Comparison of ENCODE assay signal across 8 cellular contexts in the genomic region with DNA sequence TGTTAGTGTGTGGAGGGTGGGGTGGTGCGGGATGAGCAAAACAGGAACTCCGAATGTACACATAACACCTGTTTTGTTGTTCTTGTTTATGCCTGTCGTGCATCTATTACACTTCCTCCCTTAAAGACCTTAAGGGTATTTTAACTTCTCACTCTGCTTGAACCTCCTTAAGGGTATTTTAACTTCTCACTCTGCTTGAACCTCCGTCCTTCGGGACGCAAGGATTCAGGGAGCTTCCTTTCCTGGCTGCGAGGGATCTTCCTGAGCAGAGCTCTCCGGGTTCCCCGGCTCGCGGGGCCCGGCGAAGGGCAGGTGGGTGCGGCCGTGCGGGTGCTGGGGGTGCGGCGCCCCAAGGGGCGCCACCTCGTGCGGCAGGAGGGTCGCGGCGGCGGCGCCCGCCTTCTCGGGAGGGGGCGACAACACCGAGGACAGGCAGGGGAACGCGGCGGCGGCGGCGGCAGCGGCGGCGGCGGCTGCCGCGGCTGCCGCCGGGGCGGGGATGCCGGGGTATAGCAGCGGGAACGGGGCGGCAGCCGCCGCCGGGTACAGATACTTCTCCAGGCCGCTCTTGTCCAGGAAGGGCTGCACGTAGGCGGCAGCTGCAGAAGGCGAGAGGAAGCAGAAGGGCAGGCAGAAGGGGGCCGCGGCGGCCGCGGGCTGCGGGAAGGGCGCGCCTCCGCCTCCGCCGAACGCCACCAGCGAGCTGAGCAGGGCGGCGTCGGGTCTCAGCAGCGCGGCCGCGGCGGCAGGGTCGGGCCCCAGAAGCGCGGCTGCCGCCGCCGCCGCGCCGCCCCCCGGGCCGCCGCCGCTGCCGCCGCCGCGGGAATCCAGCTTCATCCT. TPM values are rescaled to one million over a fixed set of nuclear protein-coding genes. Genes with fewer than 3 reads are reported as not detected.
A peak's percentile ranks its signal among the peaks of the same experiment; 100 is the strongest.
DNase-seq lines count a peak whose midpoint lies in the region; ATAC-seq and TF ChIP-seq lines count a peak whose summit lies in the region.

No MANE protein-coding gene starts in this region.

- CTCF ChIA-PET in activated CD4-positive, alpha-beta T cell treated with anti-CD3 and anti-CD28 coated beads, Interleukin-2, amount 10 ng/mL, durations not matched to agents 7 days and 5 days (lab: Charles Lee) = interaction anchor here (0.6 to 0.9 kb wide), 2 partner anchors 12 to 214 kb away, joined by 3 read pairs; no protein-coding TSS in a partner anchor
- CTCF ChIA-PET in naive thymus-derived CD4-positive, alpha-beta T cell (lab: Charles Lee) = no interaction called here

- peaks cover 21 to 42% of the 10 kb centered on the region in 2 donors for H3K27me3 ChIP-seq in naive thymus-derived CD4-positive, alpha-beta T cell (ENCODE audit: control insufficient read depth in 2 of 2, insufficient read depth in 2 of 2, low read length in 2 of 2)
- H3K27me3 ChIP-seq in foreskin keratinocyte = peaks cover 51% of the 10 kb centered on the region

- H3K36me3 Mint-ChIP-seq in activated CD4-positive, alpha-beta T cell treated with anti-CD3 and anti-CD28 coated beads, Interleukin-2, amount 10 ng/mL, durations not matched to agents 7 days and 5 days (ENCODE audit: low read depth) = peaks cover 2% of the 10 kb centered on the region
- H3K36me3 Mint-ChIP-seq in naive thymus-derived CD4-positive, alpha-beta T cell = peaks cover 0 to 1% (median 0%) of the 10 kb centered on the region in 5 donors

- H3K4me3 Mint-ChIP-seq in activated CD4-positive, alpha-beta T cell treated with anti-CD3 and anti-CD28 coated beads, Interleukin-2, amount 10 ng/mL, durations not matched to agents 7 days and 5 days = peak overlapping the region; percentile 52
- peak overlapping the region; percentile 12 to 80 (median 65) for H3K4me3 Mint-ChIP-seq in naive thymus-derived CD4-positive, alpha-beta T cell

- H3K9me3 Mint-ChIP-seq in activated CD4-positive, alpha-beta T cell treated with anti-CD3 and anti-CD28 coated beads, Interleukin-2, amount 10 ng/mL, durations not matched to agents 7 days and 5 days = no peaks in the 10 kb centered on the region
- H3K9me3 Mint-ChIP-seq in naive thymus-derived CD4-positive, alpha-beta T cell = no peaks in the 10 kb centered on the region

- no peak for TF ChIP-seq CTCF in foreskin keratinocyte (conservative IDR thresholded peaks at IDR 0.05)

- H3K4me1 ChIP-seq in naive thymus-derived CD4-positive, alpha-beta T cell (ENCODE audit: control insufficient read depth in 2 of 2, insufficient read depth in 2 of 2, low read length in 2 of 2) = peaks cover 12 to 21% of the 10 kb centered on the region in 2 donors
- no peaks in the 10 kb centered on the region for H3K4me1 ChIP-seq in foreskin keratinocyte

- intact Hi-C loops in naive thymus-derived CD4-positive, alpha-beta T cell (cut with micrococcal nuclease) = loop anchor here (1.0 to 5.0 kb wide), 9 partner anchors 8 to 1590 kb away; a partner anchor contains a TSS

- H3K9me3 ChIP-seq in naive thymus-derived CD4-positive, alpha-beta T cell (ENCODE audit: control insufficient read depth in 2 of 3, low read length in 3 of 3) = no peaks in the 10 kb centered on the region

- DNase-seq in NCI-H82 (lab: John Stamatoyannopoulos, UW) = peak; percentile 60
- no peak for DNase-seq in NCI-H82 treated with DMSO at 0.1 percent for 48 hours (lab: John Stamatoyannopoulos, UW; ENCODE audit: unreplicated experiment)
- peak; percentile 44 for DNase-seq in HuH-7 (ENCODE audit: low spot score)
- no peak for DNase-seq in activated CD4-positive, alpha-beta T cell treated with anti-CD3 and anti-CD28 coated beads, Interleukin-2, amount 10 ng/mL, durations not matched to agents 7 days and 5 days
- no peak for DNase-seq in epithelial cell of prostate (ENCODE audit: low read depth, low spot score)
- DNase-seq in naive thymus-derived CD4-positive, alpha-beta T cell = peak in 5 of 9 donors; percentile 16 to 35 (median 26)
- DNase-seq in foreskin keratinocyte = no peak

- peaks cover 39% of the 10 kb centered on the region for H3K4me1 Mint-ChIP-seq in activated CD4-positive, alpha-beta T cell treated with anti-CD3 and anti-CD28 coated beads, Interleukin-2, amount 10 ng/mL, durations not matched to agents 7 days and 5 days
- H3K4me1 Mint-ChIP-seq in naive thymus-derived CD4-positive, alpha-beta T cell = peaks cover 22 to 42% (median 36%) of the 10 kb centered on the region in 7 donors

- H3K27me3 Mint-ChIP-seq in activated CD4-positive, alpha-beta T cell treated with anti-CD3 and anti-CD28 coated beads, Interleukin-2, amount 10 ng/mL, durations not matched to agents 7 days and 5 days = peaks cover 80% of the 10 kb centered on the region
- H3K27me3 Mint-ChIP-seq in naive thymus-derived CD4-positive, alpha-beta T cell = peaks cover 59 to 86% (median 72%) of the 10 kb centered on the region in 5 donors

- peak overlapping the region; percentile 36 for H3K4me3 ChIP-seq in naive thymus-derived CD4-positive, alpha-beta T cell (ENCODE audit: low read length)

- ATAC-seq in naive thymus-derived CD4-positive, alpha-beta T cell = peak; percentile 63
- ATAC-seq in foreskin keratinocyte (no peak), HG02870 (IDR thresholded peaks at IDR 0.05; ENCODE audit: unreplicated experiment) (no peak)

- H3K36me3 ChIP-seq in naive thymus-derived CD4-positive, alpha-beta T cell (ENCODE audit: control insufficient read depth in 2 of 3, insufficient read depth in 3 of 3, low read length in 3 of 3) = no peaks in the 10 kb centered on the region

- peak overlapping the region; percentile 43 for H3K27ac ChIP-seq in epithelial cell of prostate
- no peak overlapping the region for H3K27ac ChIP-seq in naive thymus-derived CD4-positive, alpha-beta T cell (ENCODE audit: low read depth, low read length)
- no peak overlapping the region for H3K27ac ChIP-seq in foreskin keratinocyte

- no peak overlapping the region for H3K27ac Mint-ChIP-seq in activated CD4-positive, alpha-beta T cell treated with anti-CD3 and anti-CD28 coated beads, Interleukin-2, amount 10 ng/mL, durations not matched to agents 7 days and 5 days
- H3K27ac Mint-ChIP-seq in naive thymus-derived CD4-positive, alpha-beta T cell = no peak overlapping the region

- POLR2A ChIA-PET in activated CD4-positive, alpha-beta T cell treated with anti-CD3 and anti-CD28 coated beads, Interleukin-2, amount 10 ng/mL, durations not matched to agents 7 days and 5 days (lab: Charles Lee) = no interaction called here
- POLR2A ChIA-PET in naive thymus-derived CD4-positive, alpha-beta T cell (lab: Charles Lee) = interaction anchor here (0.7 kb wide), 1 partner anchor 898 kb away, joined by 3 read pairs; no protein-coding TSS in a partner anchor

RNA-seq across cellular contexts. Expression of a gene that starts 2.8 kb away (rescaled TPM):
- total RNA-seq in activated CD4-positive, alpha-beta T cell treated with anti-CD3 and anti-CD28 coated beads, Interleukin-2, amount 10 ng/mL, durations not matched to agents 7 days and 5 days = not detected
- total RNA-seq in naive thymus-derived CD4-positive, alpha-beta T cell = 1 to 10 TPM in 1 of 5 experiments, under 1 TPM in 2, not detected in 2; 0.42 to 1.2 (median 0.84) TPM
- polyA plus RNA-seq in naive thymus-derived CD4-positive, alpha-beta T cell = not detected
- total RNA-seq in foreskin keratinocyte = 0.03 and 0.14 TPM in 2 replicates
- 0.07 and 0.11 TPM in 2 replicates for polyA plus RNA-seq in foreskin keratinocyte

Comparison
In these comparisons a context has a peak if more than half of its experiments do, and no peak if none do; other contexts are left out.
1. DNase-seq: peak in NCI-H82 (single experiment), HuH-7 (single experiment) and naive thymus-derived CD4-positive, alpha-beta T cell (5 of 9); none in NCI-H82 treated with DMSO at 0.1 percent for 48 hours (single experiment), activated CD4-positive, alpha-beta T cell treated with anti-CD3 and anti-CD28 coated beads, Interleukin-2, amount 10 ng/mL, durations not matched to agents 7 days and 5 days (single experiment), epithelial cell of prostate (single experiment) and foreskin keratinocyte (0 of 2).